Comparison of ENCODE assay signal across 11 cellular contexts in genomic region chr9:31839273-31839672, GRCh38.
DNase-seq lines count a peak whose midpoint lies in the region; ATAC-seq and TF ChIP-seq lines count a peak whose summit lies in the region.
"Had no signal": no experiment of that assay in that cellular context is flagged by ENCODE, and none has a peak within 500 bp of the region (broad histone marks: within the 10 kb centered on the region; RNA-seq: fewer than 3 reads in every experiment).

No MANE protein-coding gene starts in this region.

- no peak overlapping the region for H2AK5ac ChIP-seq in H9 (ENCODE audit: insufficient read length, low read length)

- no peak overlapping the region for H4K5ac ChIP-seq in H9 (ENCODE audit: insufficient read length, low read depth, low read length)

- no CpG with 5 or more reads among the region's 1 CpG for WGBS in H9 (ENCODE audit: extremely low coverage, insufficient read length, low lambda C conversion rate)
- 89 to 93% methylated on average over 1 of the region's 1 CpG for WGBS in endodermal cell (ENCODE audit: insufficient coverage in 1 of 2, insufficient read length in 1 of 2), 2 experiments
- 71 to 84% methylated on average over 1 of the region's 1 CpG for WGBS in sigmoid colon, 2 donors

- no peak for TF ChIP-seq EP300 in sigmoid colon (IDR thresholded peaks at IDR 0.05)

- no peak for TF ChIP-seq POLR2A in sigmoid colon (IDR thresholded peaks at IDR 0.05)

- H4K20me1 ChIP-seq in H9 (ENCODE audit: control insufficient read depth, insufficient read depth, insufficient read length) = no peaks in the 10 kb centered on the region
- H4K20me1 ChIP-seq in PC-3 (ENCODE audit: low read length) = no peaks in the 10 kb centered on the region

- ATAC-seq in PC-3 = no peak

- intact Hi-C loops in PC-3 (cut with micrococcal nuclease) = no loop called here
- intact Hi-C loops in sigmoid colon (cut with DNase I) = no loop called here

- no peak overlapping the region for H2BK120ac ChIP-seq in H9 (ENCODE audit: low read depth, low read length, poor library complexity, severe bottlenecking)

- H3K4me3 Mint-ChIP-seq in H9 (no peak overlapping the region), endodermal cell (no peak overlapping the region)
- no peak overlapping the region for H3K4me3 Mint-ChIP-seq in T-helper 2 cell treated with Interferon-gamma antibody and Interleukin-4, amounts not matched to agents 5 μg/mL and 100 μg/mL, for 36 hours
- H3K4me3 Mint-ChIP-seq: nephron progenitor cell had no signal

- H2BK12ac ChIP-seq in H9 (ENCODE audit: insufficient read length, low read depth, low read length) = no peak overlapping the region

- peak; percentile 45 for TF ChIP-seq CTCF in H9 (conservative IDR thresholded peaks at IDR 0.05)
- TF ChIP-seq CTCF in PC-3 (conservative IDR thresholded peaks at IDR 0.05; ENCODE audit: low read depth, low read length) = peak; percentile 32; the same call in 1 of the 2 replicates
- peak; percentile 57 for TF ChIP-seq CTCF in endodermal cell (conservative IDR thresholded peaks at IDR 0.05)
- no peak for TF ChIP-seq CTCF in sigmoid colon (IDR thresholded peaks at IDR 0.05)

- H3K56ac ChIP-seq in H9 (ENCODE audit: insufficient read length, low read depth, low read length) = no peak overlapping the region

- no peak overlapping the region for H2AFZ ChIP-seq in H9 (ENCODE audit: low read length)
- H2AFZ ChIP-seq in PC-3 (ENCODE audit: low read length) = no peak overlapping the region

- BruUV-seq in PC-3 (replicated peaks; lab: Mats Ljungman, UMichigan) = no TSS peak

- H3K23me2 ChIP-seq in H9 (ENCODE audit: insufficient read length, low read depth, low read length, poor library complexity, severe bottlenecking) = no peaks in the 10 kb centered on the region

- H3K79me2 ChIP-seq in H9 (ENCODE audit: insufficient read depth, low read length) = no peaks in the 10 kb centered on the region
- H3K79me2 ChIP-seq in PC-3 (ENCODE audit: low read length) = no peaks in the 10 kb centered on the region

- no peaks in the 10 kb centered on the region for H3K9me2 ChIP-seq in PC-3 (replicated peaks; ENCODE audit: low read length)

- H3K27me3 ChIP-seq in H9 (ENCODE audit: insufficient read depth, low read length) (no peaks in the 10 kb centered on the region), PC-3 (ENCODE audit: low read length) (peaks cover 7% of the 10 kb centered on the region; the same call in 1 of the 2 replicates), endodermal cell (ENCODE audit: control insufficient read depth, insufficient read depth, low read length, poor library complexity, severe bottlenecking) (no peaks in the 10 kb centered on the region), sigmoid colon (no peaks in the 10 kb centered on the region)
- H3K27me3 ChIP-seq: spleen had no signal

- no peaks in the 10 kb centered on the region for H3K27me3 Mint-ChIP-seq in H9 (ENCODE audit: low read depth)
- no peaks in the 10 kb centered on the region for H3K27me3 Mint-ChIP-seq in endodermal cell (ENCODE audit: insufficient read depth)
- no peaks in the 10 kb centered on the region for H3K27me3 Mint-ChIP-seq in T-helper 2 cell treated with Interferon-gamma antibody and Interleukin-4, amounts not matched to agents 5 μg/mL and 100 μg/mL, for 36 hours (ENCODE audit: low read depth)

- H3K9me3 Mint-ChIP-seq in H9 (no peaks in the 10 kb centered on the region), endodermal cell (no peaks in the 10 kb centered on the region)
- H3K9me3 Mint-ChIP-seq in T-helper 2 cell treated with Interferon-gamma antibody and Interleukin-4, amounts not matched to agents 5 μg/mL and 100 μg/mL, for 36 hours = no peaks in the 10 kb centered on the region
- H3K9me3 Mint-ChIP-seq: nephron progenitor cell had no signal

- DNase-seq in A172 (ENCODE audit: low spot score) (peak; percentile 26), H9 (no peak), PC-3 (peak; percentile 3), endodermal cell (peak; percentile 54), NCI-H187 treated with DMSO at 0.1 percent for 48 hours (lab: John Stamatoyannopoulos, UW) (no peak), sigmoid colon (no peak)
- DNase-seq in T-helper 2 cell treated with Interferon-gamma antibody and Interleukin-4, amounts not matched to agents 5 μg/mL and 100 μg/mL, for 36 hours (ENCODE audit: low spot score) = no peak
- no peak for DNase-seq in activated CD4-positive, CD25-positive, alpha-beta regulatory T cell (lab: John Stamatoyannopoulos, UW)
- DNase-seq: kidney, nephron progenitor cell, spleen had no signal

- H3K36me3 Mint-ChIP-seq in H9 (ENCODE audit: insufficient read depth in 1 of 3, low read depth in 3 of 3) (no peaks in the 10 kb centered on the region), endodermal cell (ENCODE audit: low read depth) (no peaks in the 10 kb centered on the region)
- H3K36me3 Mint-ChIP-seq in T-helper 2 cell treated with Interferon-gamma antibody and Interleukin-4, amounts not matched to agents 5 μg/mL and 100 μg/mL, for 36 hours (ENCODE audit: low read depth) = no peaks in the 10 kb centered on the region

- H3K36me3 ChIP-seq in PC-3 (ENCODE audit: low read depth, low read length) = no peaks in the 10 kb centered on the region
- no peaks in the 10 kb centered on the region for H3K36me3 ChIP-seq in endodermal cell (ENCODE audit: control insufficient read depth, insufficient read depth, low read length)
- H3K36me3 ChIP-seq in sigmoid colon = no peaks in the 10 kb centered on the region
- H3K36me3 ChIP-seq: spleen had no signal

- H3K79me1 ChIP-seq in H9 (ENCODE audit: insufficient read depth, low read depth, low read length, poor library complexity, severe bottlenecking) = no peaks in the 10 kb centered on the region

- H4K8ac ChIP-seq in H9 (replicated peaks; ENCODE audit: insufficient read length, low read depth, low read length) = no peak overlapping the region

- H3K14ac ChIP-seq in H9 (ENCODE audit: insufficient read depth, low read length) = no peak overlapping the region

- H3T11ph ChIP-seq in H9 (ENCODE audit: low read length) = no peak overlapping the region

- H2BK20ac ChIP-seq in H9 (ENCODE audit: low read depth, low read length, poor library complexity, severe bottlenecking) = no peak overlapping the region

- H3K4me1 ChIP-seq in H9 (ENCODE audit: insufficient read depth, low read length) = no peaks in the 10 kb centered on the region; the same call in 1 of the 2 replicates
- no peaks in the 10 kb centered on the region for H3K4me1 ChIP-seq in PC-3 (ENCODE audit: insufficient read depth, low read length)
- H3K4me1 ChIP-seq in endodermal cell (ENCODE audit: control insufficient read depth, insufficient read depth, low read length) = no peaks in the 10 kb centered on the region
- no peaks in the 10 kb centered on the region for H3K4me1 ChIP-seq in sigmoid colon
- H3K4me1 ChIP-seq: spleen had no signal

- H2BK15ac ChIP-seq in H9 (ENCODE audit: low read depth, low read length) = no peak overlapping the region

- H3K27ac ChIP-seq in H9 (ENCODE audit: insufficient read length, low read depth, low read length) (no peak overlapping the region), PC-3 (ENCODE audit: low read length) (no peak overlapping the region), endodermal cell (ENCODE audit: low read depth, low read length) (no peak overlapping the region), sigmoid colon (no peak overlapping the region)
- H3K27ac ChIP-seq: spleen had no signal

- H3F3A ChIP-seq in PC-3 (ENCODE audit: low read length, unreplicated experiment) = no peaks in the 10 kb centered on the region

- no peak overlapping the region for H3K4me3 ChIP-seq in PC-3 (ENCODE audit: low read length)
- H3K4me3 ChIP-seq in endodermal cell (ENCODE audit: low read length) = no peak overlapping the region
- H3K4me3 ChIP-seq in sigmoid colon = no peak overlapping the region
- H3K4me3 ChIP-seq: spleen had no signal

- no peak overlapping the region for H3K18ac ChIP-seq in H9 (ENCODE audit: insufficient read length, low read depth, low read length)

- H3K4me2 ChIP-seq in H9 (ENCODE audit: insufficient read depth, insufficient read length, low read length) (no peak overlapping the region), PC-3 (ENCODE audit: low read length) (no peak overlapping the region)

- H3K4me1 Mint-ChIP-seq in H9 (peaks cover 6 to 9% of the 10 kb centered on the region in 2 experiments; a peak in 2 of 4 replicates), endodermal cell (no peaks in the 10 kb centered on the region)
- H3K4me1 Mint-ChIP-seq in T-helper 2 cell treated with Interferon-gamma antibody and Interleukin-4, amounts not matched to agents 5 μg/mL and 100 μg/mL, for 36 hours (ENCODE audit: low read depth) = no peaks in the 10 kb centered on the region
- H3K4me1 Mint-ChIP-seq: nephron progenitor cell had no signal

- H3K27ac Mint-ChIP-seq in H9 (no peak overlapping the region), endodermal cell (no peak overlapping the region)
- H3K27ac Mint-ChIP-seq in T-helper 2 cell treated with Interferon-gamma antibody and Interleukin-4, amounts not matched to agents 5 μg/mL and 100 μg/mL, for 36 hours = no peak overlapping the region
- H3K27ac Mint-ChIP-seq: nephron progenitor cell had no signal

- no peak overlapping the region for H3K4ac ChIP-seq in H9 (ENCODE audit: low read depth, low read length)

- POLR2A ChIA-PET in PC-3 (lab: Charles Lee; ENCODE audit: unreplicated experiment) = no interaction called here

- H3K9ac ChIP-seq in H9 (ENCODE audit: extremely low read depth, insufficient read length, low read length) (no peak overlapping the region), PC-3 (ENCODE audit: low read length) (no peak overlapping the region), endodermal cell (ENCODE audit: extremely low read depth, low read length, poor library complexity, severe bottlenecking) (no peak overlapping the region)

- CTCF ChIA-PET in PC-3 (lab: Charles Lee) = no interaction called here

- no peaks in the 10 kb centered on the region for H3K9me3 ChIP-seq in H9 (ENCODE audit: control insufficient read depth, low read depth, low read length)
- H3K9me3 ChIP-seq in PC-3 (ENCODE audit: low read length) = no peaks in the 10 kb centered on the region
- H3K9me3 ChIP-seq in endodermal cell (ENCODE audit: control insufficient read depth, low read length) = no peaks in the 10 kb centered on the region
- no peaks in the 10 kb centered on the region for H3K9me3 ChIP-seq in sigmoid colon
- H3K9me3 ChIP-seq: spleen had no signal

- no peak overlapping the region for H3K23ac ChIP-seq in H9 (ENCODE audit: insufficient read length, low read depth, low read length)

- H4K91ac ChIP-seq in H9 (ENCODE audit: insufficient read length, low read depth, low read length) = no peak overlapping the region

- H2BK5ac ChIP-seq in H9 (ENCODE audit: insufficient read length, low read length) = no peak overlapping the region

Comparison
In these comparisons a context has a peak if more than half of its experiments do, and no peak if none do; other contexts are left out.
1. DNase-seq: peak in A172 (single experiment), PC-3 (single experiment) and endodermal cell (single experiment); none in H9 (single experiment), NCI-H187 treated with DMSO at 0.1 percent for 48 hours (single experiment), sigmoid colon (single experiment), T-helper 2 cell treated with Interferon-gamma antibody and Interleukin-4, amounts not matched to agents 5 μg/mL and 100 μg/mL, for 36 hours (single experiment) and activated CD4-positive, CD25-positive, alpha-beta regulatory T cell (0 of 4).
2. CTCF ChIP-seq: peak in H9 (single experiment), PC-3 (single experiment) and endodermal cell (single experiment); none in sigmoid colon (0 of 4).